Comparison of ENCODE assay signal across 8 cellular contexts in genomic region chrX:38654302-38654701, GRCh38.
DNase-seq lines count a peak whose midpoint lies in the region; ATAC-seq and TF ChIP-seq lines count a peak whose summit lies in the region.

No MANE protein-coding gene starts in this region.

- peaks cover 13% of the 10 kb centered on the region; the same call in 1 of the 2 replicates for H3F3A ChIP-seq in Loucy (ENCODE audit: low read depth)

- peak overlapping the region; percentile 64 for H3K4me2 ChIP-seq in Loucy (ENCODE audit: low read depth, low read length, poor library complexity, severe bottlenecking)

- in situ Hi-C loops in GM13977 (cut with MboI; ENCODE audit: low pct_unique_long_range_greater_than_20kb, low sequenced_read_pairs, unreplicated experiment) = no loop called here

- no peak overlapping the region for H3K4me3 ChIP-seq in Loucy (ENCODE audit: low read length, poor library complexity, severe bottlenecking)

- H3K4me1 ChIP-seq in Loucy (ENCODE audit: insufficient read depth, low read length, poor library complexity, severe bottlenecking) = peaks cover 71% of the 10 kb centered on the region

- H3K36me3 ChIP-seq in Loucy (ENCODE audit: insufficient read depth, low read length) = peaks cover 46% of the 10 kb centered on the region; the same call in 1 of the 2 replicates

- H3K9ac ChIP-seq in Loucy (ENCODE audit: low read depth, low read length, poor library complexity, severe bottlenecking) = peak overlapping the region; percentile 73

- peak; percentile 83 for ATAC-seq in left lobe of liver
- ATAC-seq in activated CD4-positive, CD25-positive, alpha-beta regulatory T cell treated with anti-CD3 and anti-CD28 coated beads, Interleukin-2, amount 50 U/mL, for 24 hours = no peak
- ATAC-seq in HG03460 (IDR thresholded peaks at IDR 0.05; ENCODE audit: unreplicated experiment) = no peak

- peaks cover 30% of the 10 kb centered on the region for H4K20me1 ChIP-seq in Loucy (ENCODE audit: insufficient read depth, low read length, poor library complexity, severe bottlenecking)

- peak; percentile 64 for TF ChIP-seq CTCF in Loucy (conservative IDR thresholded peaks at IDR 0.05; ENCODE audit: low read length)
- no peak for TF ChIP-seq CTCF in GM13977 (IDR thresholded peaks at IDR 0.05; ENCODE audit: extremely low read depth, insufficient read depth, missing control alignments)

- no peaks in the 10 kb centered on the region for H3K27me3 ChIP-seq in Loucy (ENCODE audit: insufficient read depth, low read length, poor library complexity, severe bottlenecking)

- peaks cover 74% of the 10 kb centered on the region for H3K79me2 ChIP-seq in Loucy (ENCODE audit: insufficient read depth, low read length)

- no peaks in the 10 kb centered on the region for H3K9me2 ChIP-seq in Loucy (replicated peaks; ENCODE audit: low read depth, low read length)

- no peaks in the 10 kb centered on the region for H3K9me3 ChIP-seq in Loucy (ENCODE audit: insufficient read depth, low read depth, low read length)

- DNase-seq in D341Med (ENCODE audit: low spot score) (peak; percentile 26), astrocyte of the hippocampus (ENCODE audit: low read depth, low spot score) (peak; percentile 51), left lobe of liver (ENCODE audit: low spot score) (no peak), GM13977 (ENCODE audit: low spot score) (no peak)
- DNase-seq in activated CD4-positive, alpha-beta T cell treated with anti-CD3 and anti-CD28 coated beads, Interleukin-2, amount 50 U/mL, for 4 hours = no peak

- no peak overlapping the region for H2AFZ ChIP-seq in Loucy (ENCODE audit: low read length)

Comparison
In these comparisons a context has a peak if more than half of its experiments do, and no peak if none do; other contexts are left out.
1. DNase-seq: peak in D341Med (single experiment) and astrocyte of the hippocampus (single experiment); none in left lobe of liver (single experiment), activated CD4-positive, alpha-beta T cell treated with anti-CD3 and anti-CD28 coated beads, Interleukin-2, amount 50 U/mL, for 4 hours (0 of 2) and GM13977 (single experiment).